8 cellular contexts compared by ENCODE assay signal in genomic region chr3:102179321-102180290, GRCh38.
DNase-seq lines count a peak whose midpoint lies in the region; ATAC-seq, FAIRE-seq and TF ChIP-seq lines count a peak whose summit lies in the region.

No MANE protein-coding gene starts in this region.

- no peaks in the 10 kb centered on the region for H3K27me3 ChIP-seq in Loucy (ENCODE audit: insufficient read depth, low read length, poor library complexity, severe bottlenecking)
- H3K27me3 ChIP-seq in gastroesophageal sphincter = no peaks in the 10 kb centered on the region

- peak overlapping the region; percentile 82 for H3K9ac ChIP-seq in Loucy (ENCODE audit: low read depth, low read length, poor library complexity, severe bottlenecking)

- H3K27ac ChIP-seq in A549 (peak overlapping the region; percentile 77 to 85), gastroesophageal sphincter (peak overlapping the region; percentile 56 to 73 (median 65))

- no peaks in the 10 kb centered on the region for H3K36me3 ChIP-seq in Loucy (ENCODE audit: insufficient read depth, low read length)
- H3K36me3 ChIP-seq in gastroesophageal sphincter = no peaks in the 10 kb centered on the region

- TF ChIP-seq EP300 in A549 (IDR thresholded peaks at IDR 0.05) = no peak
- no peak for TF ChIP-seq EP300 in gastroesophageal sphincter (IDR thresholded peaks at IDR 0.05)

- peak in 1 of 2 experiments; percentile 54 for DNase-seq in A549 (ENCODE audit: low read depth in 1 of 2, low spot score in 1 of 2)
- DNase-seq in HuH-7.5 (ENCODE audit: low spot score) = no peak
- no peak for DNase-seq in mesenteric fat pad (ENCODE audit: low spot score)
- DNase-seq in NCI-H524 (lab: John Stamatoyannopoulos, UW) = no peak
- no peak for DNase-seq in activated CD8-positive, alpha-beta memory T cell treated with anti-CD3 and anti-CD28 coated beads, Interleukin-2, amount 50 U/mL, for 4 hours

- no peaks in the 10 kb centered on the region for H4K20me1 ChIP-seq in Loucy (ENCODE audit: insufficient read depth, low read length, poor library complexity, severe bottlenecking)

- H3K4me2 ChIP-seq in A549 (peak overlapping the region; percentile 78), Loucy (ENCODE audit: low read depth, low read length, poor library complexity, severe bottlenecking) (peak overlapping the region; percentile 89)

- TF ChIP-seq POLR2A in A549 (IDR thresholded peaks at IDR 0.05; ENCODE audit: low read length) (no peak), gastroesophageal sphincter (IDR thresholded peaks at IDR 0.05) (no peak)

- H3K9me2 ChIP-seq in Loucy (replicated peaks; ENCODE audit: low read depth, low read length) = no peaks in the 10 kb centered on the region

- 7% methylated on average over 8 of the region's 8 CpGs for WGBS in A549 (ENCODE audit: missing lambda C conversion rate)
- 24 to 32% methylated on average over 8 of the region's 8 CpGs for WGBS in gastroesophageal sphincter (ENCODE audit: low coverage in 1 of 2), 2 donors

- no peak for FAIRE-seq in A549 (lab: Jason Lieb, UNC)

- POLR2A ChIA-PET in A549 (lab: Yijun Ruan, JAX) = interaction anchor here (0.7 to 4.6 kb wide), 4 partner anchors 89 to 335 kb away, joined by 3 to 27 read pairs (median 6); partner anchors contain the start of gene NFKBIZ

- H3K79me2 ChIP-seq in Loucy (ENCODE audit: insufficient read depth, low read length) = no peaks in the 10 kb centered on the region

- CTCF ChIA-PET in A549 (lab: Yijun Ruan, JAX) = interaction anchor here (0.5 to 5.0 kb wide), 5 partner anchors 27 to 377 kb away, joined by 3 to 21 read pairs (median 3); no protein-coding TSS in a partner anchor

- H3K9me3 ChIP-seq in A549 = no peaks in the 10 kb centered on the region
- H3K9me3 ChIP-seq in Loucy (ENCODE audit: insufficient read depth, low read depth, low read length) = no peaks in the 10 kb centered on the region
- no peaks in the 10 kb centered on the region for H3K9me3 ChIP-seq in gastroesophageal sphincter

- TF ChIP-seq RAD21 in A549 (conservative IDR thresholded peaks at IDR 0.05 in 1 of 2, IDR thresholded peaks at IDR 0.05 in 1 of 2) = no peak

- H2AFZ ChIP-seq in Loucy (ENCODE audit: low read length) = peak overlapping the region; percentile 36; the same call in 1 of the 2 replicates

- H3K4me1 ChIP-seq in A549 = peaks cover 68% of the 10 kb centered on the region
- peaks cover 60% of the 10 kb centered on the region for H3K4me1 ChIP-seq in Loucy (ENCODE audit: insufficient read depth, low read length, poor library complexity, severe bottlenecking)
- peaks cover 7 to 58% (median 26%) of the 10 kb centered on the region in 3 donors for H3K4me1 ChIP-seq in gastroesophageal sphincter

- H3F3A ChIP-seq in Loucy (ENCODE audit: low read depth) = peaks cover 21% of the 10 kb centered on the region

- TF ChIP-seq CTCF in A549 (IDR thresholded peaks at IDR 0.05) = no peak
- TF ChIP-seq CTCF in Loucy (conservative IDR thresholded peaks at IDR 0.05; ENCODE audit: low read length) = no peak
- TF ChIP-seq CTCF in gastroesophageal sphincter (IDR thresholded peaks at IDR 0.05) = no peak

- ATAC-seq in A549 (peak; percentile 6 to 9; a peak in 4 of 6 replicates), GM19351 (IDR thresholded peaks at IDR 0.05; ENCODE audit: unreplicated experiment) (peak; percentile 69), gastroesophageal sphincter (no peak)

- H3K4me3 ChIP-seq in A549 (peak overlapping the region; percentile 26), Loucy (ENCODE audit: low read length, poor library complexity, severe bottlenecking) (peak overlapping the region; percentile 69), gastroesophageal sphincter (no peak overlapping the region)

TF ChIP-seq in A549, 52 proteins besides CTCF, POLR2A, EP300 and RAD21:
- no peak for TF ChIP-seq NR3C1 (IDR thresholded peaks at IDR 0.05)
- no peak for TF ChIP-seq HEYL (CRISPR knock-in tag; IDR thresholded peaks at IDR 0.05)
- TF ChIP-seq FOSL2 (IDR thresholded peaks at IDR 0.05) = no peak
- TF ChIP-seq FOSL2 (CRISPR knock-in tag; IDR thresholded peaks at IDR 0.05) = peak; percentile 63
- TF ChIP-seq, protein P1, sequence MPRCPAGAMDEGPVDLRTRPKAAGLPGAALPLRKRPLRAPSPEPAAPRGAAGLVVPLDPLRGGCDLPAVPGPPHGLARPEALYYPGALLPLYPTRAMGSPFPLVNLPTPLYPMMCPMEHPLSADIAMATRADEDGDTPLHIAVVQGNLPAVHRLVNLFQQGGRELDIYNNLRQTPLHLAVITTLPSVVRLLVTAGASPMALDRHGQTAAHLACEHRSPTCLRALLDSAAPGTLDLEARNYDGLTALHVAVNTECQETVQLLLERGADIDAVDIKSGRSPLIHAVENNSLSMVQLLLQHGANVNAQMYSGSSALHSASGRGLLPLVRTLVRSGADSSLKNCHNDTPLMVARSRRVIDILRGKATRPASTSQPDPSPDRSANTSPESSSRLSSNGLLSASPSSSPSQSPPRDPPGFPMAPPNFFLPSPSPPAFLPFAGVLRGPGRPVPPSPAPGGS (IDR thresholded peaks at IDR 0.05) = no peak
- no peak for TF ChIP-seq MAZ (IDR thresholded peaks at IDR 0.05; ENCODE audit: borderline replicate concordance, low read depth, low read length)
- no peak for TF ChIP-seq RCOR1 (IDR thresholded peaks at IDR 0.05; ENCODE audit: low read depth, low read length)
- TF ChIP-seq FOXS1 (CRISPR knock-in tag; IDR thresholded peaks at IDR 0.05) = peak; percentile 79; the same call in 1 of the 2 replicates
- TF ChIP-seq HOXB5 (CRISPR knock-in tag; IDR thresholded peaks at IDR 0.05) = no peak
- TF ChIP-seq SMC3 (IDR thresholded peaks at IDR 0.05) = no peak; the same call in 2 of the 3 replicates
- no peak for TF ChIP-seq JUN (IDR thresholded peaks at IDR 0.05)
- TF ChIP-seq RARB (CRISPR knock-in tag; IDR thresholded peaks at IDR 0.05) = no peak
- TF ChIP-seq EHMT2 (IDR thresholded peaks at IDR 0.05; ENCODE audit: low read depth) = no peak
- TF ChIP-seq HOXB13 (CRISPR knock-in tag; IDR thresholded peaks at IDR 0.05; ENCODE audit: low read depth) = no peak; the same call in none of the 2 replicates
- no peak for TF ChIP-seq MYC (IDR thresholded peaks at IDR 0.05; ENCODE audit: borderline replicate concordance, low read length)
- TF ChIP-seq, protein P2, sequence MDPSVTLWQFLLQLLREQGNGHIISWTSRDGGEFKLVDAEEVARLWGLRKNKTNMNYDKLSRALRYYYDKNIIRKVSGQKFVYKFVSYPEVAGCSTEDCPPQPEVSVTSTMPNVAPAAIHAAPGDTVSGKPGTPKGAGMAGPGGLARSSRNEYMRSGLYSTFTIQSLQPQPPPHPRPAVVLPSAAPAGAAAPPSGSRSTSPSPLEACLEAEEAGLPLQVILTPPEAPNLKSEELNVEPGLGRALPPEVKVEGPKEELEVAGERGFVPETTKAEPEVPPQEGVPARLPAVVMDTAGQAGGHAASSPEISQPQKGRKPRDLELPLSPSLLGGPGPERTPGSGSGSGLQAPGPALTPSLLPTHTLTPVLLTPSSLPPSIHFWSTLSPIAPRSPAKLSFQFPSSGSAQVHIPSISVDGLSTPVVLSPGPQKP (IDR thresholded peaks at IDR 0.05; ENCODE audit: low read depth, low read length) = no peak
- no peak for TF ChIP-seq ZNF302 (CRISPR knock-in tag; IDR thresholded peaks at IDR 0.05)
- no peak for TF ChIP-seq ZSCAN20 (CRISPR knock-in tag; IDR thresholded peaks at IDR 0.05)

Comparison
In these comparisons a context has a peak if more than half of its experiments do, and no peak if none do; other contexts are left out.
1. H3K4me3 ChIP-seq: peak in A549 (single experiment) and Loucy (single experiment); none in gastroesophageal sphincter (0 of 2).